8 cellular contexts compared by ENCODE assay signal in genomic region chr7:44123190-44124003, GRCh38. TPM values are rescaled to one million over a fixed set of nuclear protein-coding genes. Genes with fewer than 3 reads are reported as not detected.
A peak's percentile ranks its signal among the peaks of the same experiment; 100 is the strongest.
DNase-seq lines count a peak whose midpoint lies in the region; ATAC-seq and TF ChIP-seq lines count a peak whose summit lies in the region.

Gene POLD2, minus strand, starts transcription at chr7:44123548. Its CDS starts 1,495 bp downstream, at chr7:44122053.

- peak; percentile 100 for DNase-seq in GM03348 (ENCODE audit: low spot score)
- DNase-seq in HEK293T (ENCODE audit: extremely low spot score) = peak; percentile 99
- peak; percentile 92 for DNase-seq in MV-4-11 (lab: John Stamatoyannopoulos, UW)
- DNase-seq in SK-N-MC (ENCODE audit: low read depth, low spot score) = peak; percentile 40
- peak; percentile 99 for DNase-seq in activated naive CD4-positive, alpha-beta T cell treated with anti-CD3 and anti-CD28 coated beads, Interleukin-2, amount 10 ng/mL, durations not matched to agents 7 days and 5 days
- DNase-seq in non-pigmented ciliary epithelial cell (ENCODE audit: low read depth) = peak; percentile 67
- DNase-seq in superior temporal gyrus (ENCODE audit: extremely low spot score) = peak; percentile 96

- CTCF ChIA-PET in HEK293T (lab: Yijun Ruan, JAX) = interaction anchor here (0.6 to 1.4 kb wide), 2 partner anchors 19 to 73 kb away, joined by 3 read pairs; no protein-coding TSS in a partner anchor
- CTCF ChIA-PET in activated naive CD4-positive, alpha-beta T cell treated with anti-CD3 and anti-CD28 coated beads, Interleukin-2, amount 10 ng/mL, durations not matched to agents 7 days and 5 days (lab: Charles Lee) = interaction anchor here (0.6 to 1.5 kb wide), 3 partner anchors 8 to 98 kb away, joined by 3 to 4 read pairs (median 3); no protein-coding TSS in a partner anchor

- POLR2A ChIA-PET in HEK293T (lab: Yijun Ruan, JAX) = interaction anchor here (0.6 to 3.5 kb wide), 22 partner anchors 8 to 450 kb away, joined by 3 to 24 read pairs (median 4); partner anchors contain the start of genes DBNL, DDX56, GCK and YKT6

- TF ChIP-seq EP300 in gastroesophageal sphincter (IDR thresholded peaks at IDR 0.05) = no peak

- peaks cover 37% of the 10 kb centered on the region for H3K4me1 Mint-ChIP-seq in activated naive CD4-positive, alpha-beta T cell treated with anti-CD3 and anti-CD28 coated beads, Interleukin-2, amount 10 ng/mL, durations not matched to agents 7 days and 5 days

- no peaks in the 10 kb centered on the region for H3K9me3 Mint-ChIP-seq in activated naive CD4-positive, alpha-beta T cell treated with anti-CD3 and anti-CD28 coated beads, Interleukin-2, amount 10 ng/mL, durations not matched to agents 7 days and 5 days

- WGBS in gastroesophageal sphincter (ENCODE audit: low coverage in 1 of 2), 2 donors = 0% methylated on average over 4 to 7 of the region's 86 CpGs

- H3K9me3 ChIP-seq in SK-N-MC (ENCODE audit: low read depth, low read length) (no peaks in the 10 kb centered on the region), gastroesophageal sphincter (no peaks in the 10 kb centered on the region)

- peak in 2 of 4 experiments; percentile 10 to 29 for TF ChIP-seq CTCF in gastroesophageal sphincter (IDR thresholded peaks at IDR 0.05)

- H3K4me3 ChIP-seq in SK-N-MC = peak within 1 kb of the TSS; percentile 94
- H3K4me3 ChIP-seq in gastroesophageal sphincter = peak within 1 kb of the TSS; percentile 80 to 84

- peaks cover 26% of the 10 kb centered on the region for H3K36me3 Mint-ChIP-seq in activated naive CD4-positive, alpha-beta T cell treated with anti-CD3 and anti-CD28 coated beads, Interleukin-2, amount 10 ng/mL, durations not matched to agents 7 days and 5 days

- peak; percentile 99 for ATAC-seq in gastroesophageal sphincter

- H3K4me1 ChIP-seq in gastroesophageal sphincter = peaks cover 5 to 49% (median 13%) of the 10 kb centered on the region in 3 donors

- H3K9ac ChIP-seq in SK-N-MC (ENCODE audit: insufficient read length) = peak within 1 kb of the TSS; percentile 90

- H3K4me3 Mint-ChIP-seq in activated naive CD4-positive, alpha-beta T cell treated with anti-CD3 and anti-CD28 coated beads, Interleukin-2, amount 10 ng/mL, durations not matched to agents 7 days and 5 days = peak within 1 kb of the TSS; percentile 88

- peak; percentile 60 to 68 for TF ChIP-seq POLR2A in gastroesophageal sphincter (IDR thresholded peaks at IDR 0.05)

- peaks cover 34% of the 10 kb centered on the region for H3K36me3 ChIP-seq in SK-N-MC (ENCODE audit: insufficient read depth, low read length)
- peaks cover 0 to 34% of the 10 kb centered on the region in 2 donors for H3K36me3 ChIP-seq in gastroesophageal sphincter

- peak within 1 kb of the TSS; percentile 45; the same call in 1 of the 2 replicates for H3K27ac ChIP-seq in SK-N-MC
- H3K27ac ChIP-seq in gastroesophageal sphincter = peak within 1 kb of the TSS; percentile 84 to 94 (median 92)

- peaks cover 35% of the 10 kb centered on the region for H3K27me3 Mint-ChIP-seq in activated naive CD4-positive, alpha-beta T cell treated with anti-CD3 and anti-CD28 coated beads, Interleukin-2, amount 10 ng/mL, durations not matched to agents 7 days and 5 days

- peak within 1 kb of the TSS; percentile 85 for H3K27ac Mint-ChIP-seq in activated naive CD4-positive, alpha-beta T cell treated with anti-CD3 and anti-CD28 coated beads, Interleukin-2, amount 10 ng/mL, durations not matched to agents 7 days and 5 days

- H3K27me3 ChIP-seq in gastroesophageal sphincter = no peaks in the 10 kb centered on the region

TF ChIP-seq in HEK293T, 16 proteins besides CTCF, POLR2A, EP300 and RAD21:
- TF ChIP-seq SP1 (IDR thresholded peaks at IDR 0.05) (no peak), SUZ12 (IDR thresholded peaks at IDR 0.05) (no peak), ZNF384 (IDR thresholded peaks at IDR 0.05) (no peak), LEF1 (IDR thresholded peaks at IDR 0.05; ENCODE audit: borderline replicate concordance) (no peak), HDGF (IDR thresholded peaks at IDR 0.05; ENCODE audit: borderline replicate concordance) (0 out of 2 replicates have a peak, but pooled peaks have one; percentile 54), TARDBP (IDR thresholded peaks at IDR 0.05) (no peak), FOXK2 (IDR thresholded peaks at IDR 0.05) (no peak), FOXM1 (IDR thresholded peaks at IDR 0.05; ENCODE audit: borderline replicate concordance) (no peak), L3MBTL2 (conservative IDR thresholded peaks at IDR 0.05) (peak; percentile 83), PKNOX1 (IDR thresholded peaks at IDR 0.05) (peak; percentile 98), ELF4 (IDR thresholded peaks at IDR 0.05) (no peak), CTBP1 (IDR thresholded peaks at IDR 0.05; ENCODE audit: borderline replicate concordance) (no peak), FOXA1 (IDR thresholded peaks at IDR 0.05) (no peak), ARNT (IDR thresholded peaks at IDR 0.05) (no peak)

RNA-seq across cellular contexts. Expression of gene POLD2, which starts in this region (rescaled TPM):
- total RNA-seq in gastroesophageal sphincter = 10 to 100 TPM; 45.3 to 52.6 (median 50.8) TPM

Comparison
In these comparisons a context has a peak if more than half of its experiments do, and no peak if none do; other contexts are left out.
1. Peak in every context shown above with its lines: DNase-seq, ATAC-seq, H3K4me3 ChIP-seq and H3K27ac ChIP-seq.
2. DNase-seq: peak in every context shown above with its lines; median percentile 100 in GM03348; 99 in HEK293T; 99 in activated naive CD4-positive, alpha-beta T cell treated with anti-CD3 and anti-CD28 coated beads, Interleukin-2, amount 10 ng/mL, durations not matched to agents 7 days and 5 days; 96 in superior temporal gyrus; 92 in MV-4-11; 67 in non-pigmented ciliary epithelial cell; 40 in SK-N-MC.